Comparison of ENCODE assay signal across 8 cellular contexts in genomic region chr10:102418612-102419560, GRCh38. TPM values are rescaled to one million over a fixed set of nuclear protein-coding genes. Genes with fewer than 3 reads are reported as not detected.
DNase-seq lines count a peak whose midpoint lies in the region; ATAC-seq and TF ChIP-seq lines count a peak whose summit lies in the region.

TSS of gene PSD (minus strand) at chr10:102418785. CDS start at chr10:102417038, 1,747 bp downstream.

- peaks cover 5% of the 10 kb centered on the region for H3K4me1 Mint-ChIP-seq in type B pancreatic cell (ENCODE audit: unreplicated experiment)

- intact Hi-C loops in left lung (cut with DNase I), result no loop called here

- DNase-seq in ELF-1 (ENCODE audit: low read depth, low spot score), result peak; percentile 44
- peak; percentile 13 for DNase-seq in NCI-H2081 treated with DMSO at 0.1 percent for 48 hours (lab: John Stamatoyannopoulos, UW)
- DNase-seq in adipocyte (ENCODE audit: low read depth), result no peak
- DNase-seq in left lung, result peak in 1 of 2 donors; percentile 70
- DNase-seq in type B pancreatic cell (ENCODE audit: extremely low spot score, unreplicated experiment), result peak; percentile 66
- DNase-seq in H4 (ENCODE audit: low spot score), result no peak

- TF ChIP-seq CTCF in left lung (IDR thresholded peaks at IDR 0.05) (no peak), type B pancreatic cell (conservative IDR thresholded peaks at IDR 0.05) (no peak)

- H3K9ac ChIP-seq in adipocyte (ENCODE audit: low read length), result no peak within 1 kb of the TSS

- H3K9me3 Mint-ChIP-seq in type B pancreatic cell, result no peaks in the 10 kb centered on the region

- ATAC-seq in left lung (no peak), HG03469 (IDR thresholded peaks at IDR 0.05; ENCODE audit: unreplicated experiment) (no peak), GM18870 (IDR thresholded peaks at IDR 0.05; ENCODE audit: unreplicated experiment) (no peak)

- peaks cover 21% of the 10 kb centered on the region for H3K4me1 ChIP-seq in adipocyte (ENCODE audit: control insufficient read depth, insufficient read depth, low read length)
- peaks cover 17 to 38% of the 10 kb centered on the region in 2 donors for H3K4me1 ChIP-seq in left lung

- H3K27me3 Mint-ChIP-seq in type B pancreatic cell, result peaks cover 52% of the 10 kb centered on the region

- H3K4me3 ChIP-seq in adipocyte (ENCODE audit: low read length), result peak within 1 kb of the TSS; percentile 84
- H3K4me3 ChIP-seq in left lung, result peak within 1 kb of the TSS; percentile 72 to 98

- peak within 1 kb of the TSS; percentile 51 for H3K27ac Mint-ChIP-seq in type B pancreatic cell

- peaks cover 9% of the 10 kb centered on the region for H3K36me3 ChIP-seq in adipocyte (ENCODE audit: control insufficient read depth, insufficient read depth, low read length, severe bottlenecking)
- H3K36me3 ChIP-seq in left lung, result peaks cover 0 to 9% of the 10 kb centered on the region in 2 donors

- peak within 1 kb of the TSS; percentile 95 for H3K4me3 Mint-ChIP-seq in type B pancreatic cell

- no peak within 1 kb of the TSS for H3K27ac ChIP-seq in left lung

- H3K36me3 Mint-ChIP-seq in type B pancreatic cell, result no peaks in the 10 kb centered on the region

- H3K9me3 ChIP-seq in adipocyte (ENCODE audit: control insufficient read depth, low read length) (no peaks in the 10 kb centered on the region), left lung (no peaks in the 10 kb centered on the region)

- peaks cover 34% of the 10 kb centered on the region for H3K27me3 ChIP-seq in adipocyte (replicated peaks; ENCODE audit: control insufficient read depth, insufficient read depth, low read length)
- peaks cover 0 to 59% of the 10 kb centered on the region in 2 donors for H3K27me3 ChIP-seq in left lung

RNA-seq across cellular contexts. Expression of gene PSD, which starts in this region (rescaled TPM):
- total RNA-seq in left lung (1 to 10 TPM; 1.4 to 5.4 TPM), type B pancreatic cell (ENCODE audit: low replicate concordance) (7.8 and 9.3 TPM in 2 replicates)
- total RNA-seq in H4 (2014; rRNA removed; shearing (Covaris generic)), result 0.06 TPM in 1 of 2 replicates, not detected in the other

Comparison
In these comparisons a context has a peak if more than half of its experiments do, and no peak if none do; other contexts are left out.
1. DNase-seq: peak in ELF-1 (single experiment), NCI-H2081 treated with DMSO at 0.1 percent for 48 hours (single experiment) and type B pancreatic cell (single experiment); none in adipocyte (single experiment) and H4 (single experiment).